In genomic region chr16:30874821-30875717, GRCh38 we compare ENCODE assay signal across 1 cellular context.
TF ChIP-seq lines count a peak whose summit lies in the region.

No MANE protein-coding gene starts in this region.

TF ChIP-seq in HepG2, 621 proteins besides CTCF, POLR2A, EP300 and RAD21 (continued from another document and continues in another):
- TF ChIP-seq ISX (CRISPR knock-in tag; conservative IDR thresholded peaks at IDR 0.05) (no peak; the same call in 1 of the 2 replicates), ZNF674 (CRISPR knock-in tag; IDR thresholded peaks at IDR 0.05; ENCODE audit: low read depth) (peak; percentile 98), TRAFD1 (CRISPR knock-in tag; IDR thresholded peaks at IDR 0.05; ENCODE audit: borderline replicate concordance) (no peak; the same call in 1 of the 2 replicates), SNRNP70 (IDR thresholded peaks at IDR 0.05; ENCODE audit: low read depth, low read length) (no peak), ZNF557 (CRISPR knock-in tag; IDR thresholded peaks at IDR 0.05) (peak; percentile 95), SIN3B (IDR thresholded peaks at IDR 0.05; ENCODE audit: low read length) (peak; percentile 83), ATF7-NPFF (CRISPR knock-in tag; IDR thresholded peaks at IDR 0.05; ENCODE audit: low read depth) (peak; percentile 98), HNF1B (CRISPR knock-in tag; IDR thresholded peaks at IDR 0.05) (peak; percentile 83), FOXO4 (CRISPR knock-in tag; conservative IDR thresholded peaks at IDR 0.05) (no peak), KMT2A (CRISPR knock-in tag; IDR thresholded peaks at IDR 0.05) (peak; percentile 99), ZNF160 (CRISPR knock-in tag; IDR thresholded peaks at IDR 0.05) (peak; percentile 93), SALL2 (CRISPR knock-in tag; IDR thresholded peaks at IDR 0.05) (peak; percentile 99), FOXA1 (IDR thresholded peaks at IDR 0.05) (no peak), FOXA1 (CRISPR knock-in tag; IDR thresholded peaks at IDR 0.05) (peak; percentile 75), RERE (CRISPR knock-in tag; IDR thresholded peaks at IDR 0.05; ENCODE audit: low read depth) (peak; percentile 76), GATAD1 (CRISPR knock-in tag; IDR thresholded peaks at IDR 0.05) (peak; percentile 94), ARID3A (IDR thresholded peaks at IDR 0.05; ENCODE audit: low read depth, low read length) (0 out of 2 replicates have a peak, but pooled peaks have one; percentile 17), SP2 (CRISPR knock-in tag; IDR thresholded peaks at IDR 0.05) (peak; percentile 68), EEA1 (CRISPR knock-in tag; IDR thresholded peaks at IDR 0.05; ENCODE audit: borderline replicate concordance) (peak; percentile 95), ZNF543 (CRISPR knock-in tag; IDR thresholded peaks at IDR 0.05) (peak; percentile 92), KLF16 (CRISPR knock-in tag; IDR thresholded peaks at IDR 0.05) (peak in 1 of 2 experiments; percentile 98; a peak in 2 of 4 replicates), PCBP2 (optimal IDR thresholded peaks at IDR 0.05; ENCODE audit: low read depth, low read length, poor library complexity, severe bottlenecking) (no peak), GATA4 (IDR thresholded peaks at IDR 0.05; ENCODE audit: borderline replicate concordance, low read depth) (peak; percentile 62), NFYC (CRISPR knock-in tag; IDR thresholded peaks at IDR 0.05) (peak; percentile 65), ZIK1 (CRISPR knock-in tag; IDR thresholded peaks at IDR 0.05; ENCODE audit: borderline replicate concordance, low read depth) (peak; percentile 95), TCF12 (IDR thresholded peaks at IDR 0.05) (no peak), TCF12 (CRISPR knock-in tag; IDR thresholded peaks at IDR 0.05) (peak; percentile 94), MXD4 (CRISPR knock-in tag; IDR thresholded peaks at IDR 0.05) (peak; percentile 95; the same call in 1 of the 2 replicates), ZNF180 (CRISPR knock-in tag; IDR thresholded peaks at IDR 0.05; ENCODE audit: borderline replicate concordance, low read depth) (no peak; the same call in 1 of the 2 replicates), ZNF232 (CRISPR knock-in tag; IDR thresholded peaks at IDR 0.05; ENCODE audit: borderline replicate concordance) (peak; percentile 97), MED1 (CRISPR knock-in tag; IDR thresholded peaks at IDR 0.05) (peak; percentile 95), STAG1 (CRISPR knock-in tag; IDR thresholded peaks at IDR 0.05) (peak; percentile 48), ZNF383 (CRISPR knock-in tag; IDR thresholded peaks at IDR 0.05; ENCODE audit: borderline replicate concordance) (peak; percentile 96), TAF15 (IDR thresholded peaks at IDR 0.05; ENCODE audit: low read depth, low read length, poor library complexity, severe bottlenecking) (peak; percentile 84), ZZZ3 (CRISPR knock-in tag; IDR thresholded peaks at IDR 0.05; ENCODE audit: borderline replicate concordance) (peak; percentile 63; the same call in 1 of the 2 replicates), ZNF597 (CRISPR knock-in tag; IDR thresholded peaks at IDR 0.05) (no peak), RBM39 (IDR thresholded peaks at IDR 0.05; ENCODE audit: low read depth, low read length, poor library complexity, severe bottlenecking) (peak; percentile 34), ZNF138 (CRISPR knock-in tag; IDR thresholded peaks at IDR 0.05; ENCODE audit: low read depth) (peak; percentile 99), SRSF1 (optimal IDR thresholded peaks at IDR 0.05; ENCODE audit: low read depth, low read length) (peak; percentile 78), RBFOX2 (IDR thresholded peaks at IDR 0.05; ENCODE audit: low read depth, low read length) (peak; percentile 100), ZBTB39 (CRISPR knock-in tag; IDR thresholded peaks at IDR 0.05) (no peak), ONECUT2 (CRISPR knock-in tag; IDR thresholded peaks at IDR 0.05) (peak; percentile 67), THAP9 (CRISPR knock-in tag; IDR thresholded peaks at IDR 0.05; ENCODE audit: borderline replicate concordance) (peak; percentile 98), ZNF460 (CRISPR knock-in tag; IDR thresholded peaks at IDR 0.05; ENCODE audit: borderline replicate concordance) (peak; percentile 28; the same call in 1 of the 2 replicates), HOXA7 (CRISPR knock-in tag; IDR thresholded peaks at IDR 0.05) (no peak), ZC3H13 (CRISPR knock-in tag; IDR thresholded peaks at IDR 0.05) (peak; percentile 99), SSRP1 (CRISPR knock-in tag; IDR thresholded peaks at IDR 0.05) (peak; percentile 55; the same call in 1 of the 2 replicates), ZSCAN22 (CRISPR knock-in tag; IDR thresholded peaks at IDR 0.05) (peak; percentile 87), JUN (CRISPR knock-in tag; IDR thresholded peaks at IDR 0.05) (peak; percentile 74), DR1 (CRISPR knock-in tag; IDR thresholded peaks at IDR 0.05) (peak; percentile 97), ZNF510 (CRISPR knock-in tag; IDR thresholded peaks at IDR 0.05; ENCODE audit: low read depth) (peak; percentile 99)
